15 cellular contexts compared by ENCODE assay signal in the genomic region with DNA sequence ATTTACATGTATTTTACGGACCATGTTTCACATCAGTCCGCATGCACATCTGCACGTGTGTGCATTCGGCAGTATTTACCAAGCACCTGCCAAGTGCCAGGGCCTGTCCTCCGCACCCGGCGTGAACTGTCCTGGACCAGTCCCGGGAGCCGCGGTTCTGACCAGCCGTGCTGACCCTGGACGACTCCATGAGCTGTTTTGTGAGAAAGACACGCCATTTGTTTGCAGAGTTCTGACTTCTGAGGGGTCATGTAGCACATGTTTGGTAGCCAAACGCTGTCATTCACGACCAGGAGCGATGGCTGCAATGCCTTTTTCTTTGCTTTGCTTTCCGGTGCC. TPM values are rescaled to one million over a fixed set of nuclear protein-coding genes. Genes with fewer than 3 reads are reported as not detected.
A peak's percentile ranks its signal among the peaks of the same experiment; 100 is the strongest.
DNase-seq lines count a peak whose midpoint lies in the region; FAIRE-seq and TF ChIP-seq lines count a peak whose summit lies in the region.
"Had no signal": no experiment of that assay in that cellular context is flagged by ENCODE, and none has a peak within 500 bp of the region (broad histone marks: within the 10 kb centered on the region; RNA-seq: fewer than 3 reads in every experiment).

No MANE protein-coding gene starts in this region.

- POLR2A ChIA-PET in H1 (lab: Charles Lee; ENCODE audit: partially characterized antibody) = no interaction called here

- H4K8ac ChIP-seq in H1 (ENCODE audit: extremely low read depth, insufficient read depth, low read length) = no peak overlapping the region

- 28% methylated on average over 17 of the region's 17 CpGs; no CpG with 5 or more reads in 1 of the 2 experiments for WGBS in H1 (ENCODE audit: extremely low coverage in 1 of 2, insufficient coverage in 1 of 2, insufficient read length in 1 of 2, insufficient replicate concordance in 2 of 2, low coverage in 1 of 2, low lambda C conversion rate in 2 of 2, missing lambda C conversion rate in 1 of 2), 2 experiments

- no peak for DNase-seq in activated CD4-positive, alpha-beta T cell treated with anti-CD3 and anti-CD28 coated beads, Interleukin-2, amount 10 ng/mL, durations not matched to agents 24 days and 14 days
- no peak for DNase-seq in activated CD4-positive, alpha-beta T cell treated with anti-CD3 and anti-CD28 coated beads for 48 hours
- no peak for DNase-seq in H1 (ENCODE audit: low read depth in 1 of 2, low spot score in 2 of 2)
- DNase-seq in progenitor cell of endocrine pancreas (ENCODE audit: low spot score, unreplicated experiment) = no peak
- no peak for DNase-seq in activated effector memory CD4-positive, alpha-beta T cell treated with anti-CD3 and anti-CD28 coated beads, Interleukin-2, amount 50 U/mL, for 16 hours
- no peak for DNase-seq in NCI-H446 (lab: John Stamatoyannopoulos, UW)
- DNase-seq in NK-92 treated with Interleukin-12 subunit alpha and Interleukin-12 subunit beta, amount 100 ng/mL, for 24 hours (lab: John Stamatoyannopoulos, UW) = no peak
- DNase-seq: ACHN, DMS 273 treated with DMSO at 0.1 percent for 48 hours, mesendoderm, NCI-H446 treated with DMSO at 0.1 percent for 48 hours, Peyer's patch, trophoblast cell had no signal

- peaks cover 6 to 25% (median 21%) of the 10 kb centered on the region in 4 experiments for H3K4me1 ChIP-seq in H1 (replicated peaks in 1 of 4; ENCODE audit: control insufficient read depth in 3 of 4, insufficient read depth in 4 of 4, low read length in 3 of 4)
- H3K4me1 ChIP-seq: parathyroid adenoma had no signal

- no peaks in the 10 kb centered on the region for H3K79me1 ChIP-seq in H1 (ENCODE audit: low read depth, low read length)

- H2BK15ac ChIP-seq in H1 (ENCODE audit: low read length) = no peak overlapping the region

- peaks cover 83 to 99% (median 95%) of the 10 kb centered on the region in 4 experiments for H3K27me3 ChIP-seq in H1 (replicated peaks in 1 of 4; ENCODE audit: control insufficient read depth in 3 of 4, extremely low read depth in 1 of 4, insufficient read depth in 3 of 4, low read length in 3 of 4)

- no peak overlapping the region for H4K91ac ChIP-seq in H1 (replicated peaks; ENCODE audit: insufficient read length, low read length)

- no peak overlapping the region for H3K18ac ChIP-seq in H1 (ENCODE audit: extremely low read depth, low read length)

- H2BK5ac ChIP-seq in H1 (ENCODE audit: low read depth, low read length) = peak overlapping the region; percentile 5; the same call in 1 of the 2 replicates

- peaks cover 83% of the 10 kb centered on the region for H3K27me3 Mint-ChIP-seq in activated CD4-positive, alpha-beta T cell treated with anti-CD3 and anti-CD28 coated beads, Interleukin-2, amount 10 ng/mL, durations not matched to agents 24 days and 14 days
- peaks cover 75% of the 10 kb centered on the region for H3K27me3 Mint-ChIP-seq in IgD-negative memory B cell
- H3K27me3 Mint-ChIP-seq in progenitor cell of endocrine pancreas = peaks cover 86% of the 10 kb centered on the region

- H3K27ac Mint-ChIP-seq in activated CD4-positive, alpha-beta T cell treated with anti-CD3 and anti-CD28 coated beads, Interleukin-2, amount 10 ng/mL, durations not matched to agents 24 days and 14 days = peak overlapping the region; percentile 82
- H3K27ac Mint-ChIP-seq in IgD-negative memory B cell = peak overlapping the region; percentile 10 to 77 (median 23)
- no peak overlapping the region for H3K27ac Mint-ChIP-seq in progenitor cell of endocrine pancreas

- no peak overlapping the region for H3K27ac ChIP-seq in H1 (ENCODE audit: low read depth, low read length)
- H3K27ac ChIP-seq: parathyroid adenoma, Peyer's patch had no signal

- H3K79me2 ChIP-seq in H1 (ENCODE audit: control insufficient read depth in 1 of 2, insufficient read depth in 2 of 2, low read length in 2 of 2) = no peaks in the 10 kb centered on the region
- H3K79me2 ChIP-seq: parathyroid adenoma had no signal

- H3K4me3 Mint-ChIP-seq in activated CD4-positive, alpha-beta T cell treated with anti-CD3 and anti-CD28 coated beads, Interleukin-2, amount 10 ng/mL, durations not matched to agents 24 days and 14 days = no peak overlapping the region
- H3K4me3 Mint-ChIP-seq in IgD-negative memory B cell (no peak overlapping the region), progenitor cell of endocrine pancreas (ENCODE audit: low read depth) (peak overlapping the region; percentile 64)

- peaks cover 6% of the 10 kb centered on the region for H3K9me3 Mint-ChIP-seq in activated CD4-positive, alpha-beta T cell treated with anti-CD3 and anti-CD28 coated beads, Interleukin-2, amount 10 ng/mL, durations not matched to agents 24 days and 14 days
- peaks cover 0 to 1% (median 0%) of the 10 kb centered on the region in 3 donors for H3K9me3 Mint-ChIP-seq in IgD-negative memory B cell
- no peaks in the 10 kb centered on the region for H3K9me3 Mint-ChIP-seq in progenitor cell of endocrine pancreas (ENCODE audit: low read depth)

- TF ChIP-seq CTCF in H1 (IDR thresholded peaks at IDR 0.05; ENCODE audit: control extremely low read depth in 1 of 3, insufficient read depth in 1 of 3, low read depth in 1 of 3, low read length in 3 of 3) (no peak), progenitor cell of endocrine pancreas (IDR thresholded peaks at IDR 0.05; ENCODE audit: unreplicated experiment) (no peak)

- H4K5ac ChIP-seq in H1 (ENCODE audit: insufficient read length, low read depth, low read length) = no peak overlapping the region

- H2BK20ac ChIP-seq in H1 (ENCODE audit: low read length) = no peak overlapping the region

- intact Hi-C loops in activated CD4-positive, alpha-beta T cell treated with anti-CD3 and anti-CD28 coated beads, Interleukin-2, amount 10 ng/mL, durations not matched to agents 24 days and 14 days (cut with micrococcal nuclease) = loop anchor here (10.0 kb wide), 1 partner anchor 172 kb away; no protein-coding TSS in a partner anchor

- H2BK120ac ChIP-seq in H1 (replicated peaks; ENCODE audit: low read depth, low read length) = no peak overlapping the region

- FAIRE-seq in H1 (lab: Jason Lieb, UNC) = no peak

- H3K23me2 ChIP-seq in H1 (ENCODE audit: low read depth, low read length) = peaks cover 16% of the 10 kb centered on the region

- CTCF ChIA-PET in H1 (lab: Charles Lee; ENCODE audit: partially characterized antibody) = interaction anchor here (0.9 to 6.0 kb wide), 9 partner anchors 12 to 104 kb away, joined by 3 to 44 read pairs (median 4); no protein-coding TSS in a partner anchor

- H3K36me3 Mint-ChIP-seq in activated CD4-positive, alpha-beta T cell treated with anti-CD3 and anti-CD28 coated beads, Interleukin-2, amount 10 ng/mL, durations not matched to agents 24 days and 14 days (ENCODE audit: low read depth) = peaks cover 9% of the 10 kb centered on the region
- H3K36me3 Mint-ChIP-seq in IgD-negative memory B cell (no peaks in the 10 kb centered on the region), progenitor cell of endocrine pancreas (ENCODE audit: insufficient read depth) (no peaks in the 10 kb centered on the region)

- TF ChIP-seq EP300 in H1 (IDR thresholded peaks at IDR 0.05; ENCODE audit: borderline replicate concordance in 1 of 2, low read depth in 2 of 2, low read length in 2 of 2) = no peak

- no peak overlapping the region for H3K4ac ChIP-seq in H1 (replicated peaks; ENCODE audit: insufficient read length, low read depth, low read length)

- no peaks in the 10 kb centered on the region; a peak in 1 of 4 replicates for H3K9me3 ChIP-seq in H1 (ENCODE audit: insufficient read depth in 2 of 2, low read depth in 1 of 2, low read length in 1 of 2)
- H3K9me3 ChIP-seq: Peyer's patch had no signal

- no peak overlapping the region for H3K14ac ChIP-seq in H1 (ENCODE audit: insufficient read length)

- peaks cover 23% of the 10 kb centered on the region for H3K4me1 Mint-ChIP-seq in activated CD4-positive, alpha-beta T cell treated with anti-CD3 and anti-CD28 coated beads, Interleukin-2, amount 10 ng/mL, durations not matched to agents 24 days and 14 days
- H3K4me1 Mint-ChIP-seq in IgD-negative memory B cell (peaks cover 6 to 24% (median 20%) of the 10 kb centered on the region in 3 donors), progenitor cell of endocrine pancreas (ENCODE audit: low read depth) (peaks cover 9% of the 10 kb centered on the region)

- H3K56ac ChIP-seq in H1 (replicated peaks; ENCODE audit: insufficient read length, low read depth, low read length) = no peak overlapping the region

- H2BK12ac ChIP-seq in H1 (ENCODE audit: low read depth, low read length) = no peak overlapping the region

- no peak overlapping the region for H2AK5ac ChIP-seq in H1 (ENCODE audit: low read depth, low read length)

- H3K4me3 ChIP-seq in H1 (ENCODE audit: extremely low read depth in 1 of 4, insufficient read depth in 2 of 4, low read depth in 3 of 4, low read length in 4 of 4) = peak overlapping the region in 1 of 4 experiments; percentile 70; a peak in 4 of 8 replicates
- H3K4me3 ChIP-seq: Peyer's patch had no signal

- H3K9ac ChIP-seq in H1 (replicated peaks in 1 of 4; ENCODE audit: extremely low read depth in 1 of 4, low read depth in 3 of 4, low read length in 3 of 4) = no peak overlapping the region
- H3K9ac ChIP-seq: parathyroid adenoma had no signal

- H3K4me2 ChIP-seq in H1 (ENCODE audit: insufficient read depth in 1 of 2, low read depth in 2 of 2, low read length in 2 of 2) = peak overlapping the region; percentile 66 to 95

- no peak overlapping the region for H3K23ac ChIP-seq in H1 (ENCODE audit: insufficient read length)

- peaks cover 0 to 4% (median 0%) of the 10 kb centered on the region in 4 experiments; a peak in 1 of 8 replicates for H3K36me3 ChIP-seq in H1 (ENCODE audit: control insufficient read depth in 2 of 4, insufficient read depth in 4 of 4, low read length in 3 of 4)
- H3K36me3 ChIP-seq: Peyer's patch had no signal

- TF ChIP-seq RAD21 in H1 (IDR thresholded peaks at IDR 0.05 in 1 of 2, conservative IDR thresholded peaks at IDR 0.05 in 1 of 2; ENCODE audit: low read depth in 2 of 2, low read length in 2 of 2) = no peak

- H4K20me1 ChIP-seq in H1 (replicated peaks in 1 of 2; ENCODE audit: control insufficient read depth in 1 of 2, insufficient read depth in 2 of 2, low read length in 2 of 2) = peaks cover 7 to 14% of the 10 kb centered on the region in 2 experiments

- H2AFZ ChIP-seq in H1 (ENCODE audit: low read length) = no peak overlapping the region
- H2AFZ ChIP-seq: parathyroid adenoma had no signal

- TF ChIP-seq POLR2A in H1 (IDR thresholded peaks at IDR 0.05; ENCODE audit: control extremely low read depth in 1 of 2, low read depth in 2 of 2, low read length in 2 of 2) = no peak

RNA-seq across cellular contexts. Expression of a gene that starts 3.3 kb away (rescaled TPM):
- not detected in 2 replicates for total RNA-seq in activated CD4-positive, alpha-beta T cell treated with anti-CD3 and anti-CD28 coated beads, Interleukin-2, amount 10 ng/mL, durations not matched to agents 24 days and 14 days
- not detected for polyA plus RNA-seq in IgD-negative memory B cell
- 0.11 TPM in 1 of 2 replicates, not detected in the other for total RNA-seq in H1 (2021; fragmentation: NEBNext Ultra II Directional; extraction: Animal tissue kit (Norgen Biotek cat#: 25700))
- polyA plus RNA-seq in H1 (2011; rRNA removed) = 0.79 and 0.93 TPM in 2 replicates
- polyA plus RNA-seq in H1 (2011; cell fraction: cytosol; rRNA removed) = 0.81 TPM
- polyA plus RNA-seq in H1 (2011; cell fraction: nucleus; rRNA removed) = 0.68 TPM
- 0.57 to 1.3 TPM (median 0.75 TPM) in 4 replicates for polyA plus RNA-seq in H1 (2012, experiment 1 of 2)
- polyA plus RNA-seq in H1 (2012, experiment 2 of 2) = 0.79 TPM
- 1.0 TPM for polyA plus RNA-seq in H1 (2013, experiment 1 of 2)
- 0.99 TPM for polyA plus RNA-seq in H1 (2013, experiment 2 of 2)
- 0.20 and 0.35 TPM in 2 replicates for polyA minus RNA-seq in H1 (2011; rRNA and poly(A)+ RNA removed)
- 1.8 TPM for polyA minus RNA-seq in H1 (2011; cell fraction: cytosol; rRNA and poly(A)+ RNA removed)
- polyA minus RNA-seq in H1 (2011; cell fraction: nucleus; rRNA and poly(A)+ RNA removed) = 1.2 TPM
- 0.72 and 1.4 TPM in 2 replicates for total RNA-seq in progenitor cell of endocrine pancreas
- total RNA-seq: Peyer's patch had no signal

RNA-seq across cellular contexts. Expression of a gene that starts 47.5 kb away (rescaled TPM):
- not detected in 2 replicates for total RNA-seq in activated CD4-positive, alpha-beta T cell treated with anti-CD3 and anti-CD28 coated beads, Interleukin-2, amount 10 ng/mL, durations not matched to agents 24 days and 14 days
- polyA plus RNA-seq in IgD-negative memory B cell (not detected), H1 (2011; rRNA removed) (1.2 and 1.4 TPM in 2 replicates)
- 0.65 and 0.73 TPM in 2 replicates for total RNA-seq in H1 (2021; fragmentation: NEBNext Ultra II Directional; extraction: Animal tissue kit (Norgen Biotek cat#: 25700))
- 0.81 TPM for polyA plus RNA-seq in H1 (2011; cell fraction: cytosol; rRNA removed)
- 2.1 TPM for polyA plus RNA-seq in H1 (2011; cell fraction: nucleus; rRNA removed)
- polyA plus RNA-seq in H1 (2012, experiment 1 of 2) = 0.50 to 0.98 TPM (median 0.89 TPM) in 4 replicates
- polyA plus RNA-seq in H1 (2012, experiment 2 of 2) = 0.20 TPM
- polyA plus RNA-seq in H1 (2013, experiment 1 of 2) = 0.26 TPM
- polyA plus RNA-seq in H1 (2013, experiment 2 of 2) = 0.46 TPM
- polyA minus RNA-seq in H1 (2011; rRNA and poly(A)+ RNA removed) = not detected in 2 replicates
- polyA minus RNA-seq in H1 (2011; cell fraction: cytosol; rRNA and poly(A)+ RNA removed) = 0.51 TPM
- polyA minus RNA-seq in H1 (2011; cell fraction: nucleus; rRNA and poly(A)+ RNA removed) = 0.80 TPM
- total RNA-seq in progenitor cell of endocrine pancreas = 0.13 and 0.38 TPM in 2 replicates
- total RNA-seq: Peyer's patch had no signal
